8 cellular contexts compared by ENCODE assay signal in the genomic region with DNA sequence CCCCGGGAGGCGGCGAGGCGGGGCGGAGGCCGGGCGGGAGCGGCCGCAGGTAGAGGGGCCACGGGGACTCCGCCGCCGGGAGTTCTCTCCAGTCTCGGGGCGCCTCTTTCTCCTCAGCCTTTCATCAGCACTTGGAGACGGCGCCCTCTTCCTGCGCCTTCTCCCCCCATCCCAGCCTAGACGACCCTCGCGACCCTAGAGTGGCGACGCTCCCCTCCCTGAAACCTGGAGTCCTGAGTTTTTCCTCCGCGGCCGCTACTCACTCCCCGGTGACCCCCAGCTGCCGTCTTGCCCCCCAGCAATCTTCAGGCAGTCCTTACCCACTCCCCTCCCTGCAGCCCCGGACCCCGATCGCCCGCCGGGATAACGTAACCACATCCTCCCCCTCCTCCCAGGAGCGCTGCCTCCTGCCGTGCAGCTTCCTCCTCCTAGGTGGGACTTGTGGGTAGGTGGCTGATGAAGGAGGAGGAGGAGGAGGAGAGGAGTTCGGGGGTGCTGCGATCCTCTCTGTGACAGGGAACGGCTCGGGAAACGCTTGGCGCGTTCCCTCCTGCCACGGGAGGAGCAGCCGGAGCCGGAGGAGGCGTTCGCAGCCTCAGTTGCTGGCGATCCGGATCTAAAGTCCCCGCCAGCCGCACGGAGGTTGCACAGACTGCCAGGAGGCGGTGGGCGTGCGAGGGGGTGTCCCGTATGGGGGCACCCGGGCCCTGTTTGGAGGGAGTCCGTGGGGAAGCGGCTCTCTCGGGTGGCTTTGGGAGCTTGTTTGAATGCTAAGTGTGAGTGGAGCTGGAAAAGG. TPM values are rescaled to one million over a fixed set of nuclear protein-coding genes. Genes with fewer than 3 reads are reported as not detected.
DNase-seq lines count a peak whose midpoint lies in the region; ATAC-seq and TF ChIP-seq lines count a peak whose summit lies in the region.

No MANE protein-coding gene starts in this region.

- H3K9me3 ChIP-seq in colonic mucosa (no peaks in the 10 kb centered on the region), right lobe of liver (peaks cover 0 to 5% (median 0%) of the 10 kb centered on the region in 4 donors)

- H3K36me3 ChIP-seq in colonic mucosa (no peaks in the 10 kb centered on the region), right lobe of liver (no peaks in the 10 kb centered on the region)

- no peak for TF ChIP-seq POLR2A in right lobe of liver (IDR thresholded peaks at IDR 0.05)

- H3K27ac ChIP-seq in colonic mucosa: peak overlapping the region; percentile 88
- peak overlapping the region; percentile 85 to 95 (median 88) for H3K27ac ChIP-seq in right lobe of liver

- no peak for TF ChIP-seq CTCF in colonic mucosa (IDR thresholded peaks at IDR 0.05)
- TF ChIP-seq CTCF in right lobe of liver (IDR thresholded peaks at IDR 0.05): no peak

- peaks cover 14% of the 10 kb centered on the region for H3K9me3 Mint-ChIP-seq in T-helper 2 cell treated with Interferon-gamma antibody and Interleukin-4, amounts not matched to agents 5 μg/mL and 100 μg/mL, for 36 hours

- DNase-seq in D341Med (ENCODE audit: low spot score): peak; percentile 66
- DNase-seq in T-helper 2 cell treated with Interferon-gamma antibody and Interleukin-4, amounts not matched to agents 5 μg/mL and 100 μg/mL, for 36 hours (ENCODE audit: low spot score): peak; percentile 9
- DNase-seq in colonic mucosa: peak; percentile 58
- DNase-seq in right lobe of liver: peak; percentile 48 to 70 (median 55)
- peak; percentile 28 for DNase-seq in stimulated activated naive CD8-positive, alpha-beta T cell treated with anti-CD3 and anti-CD28 coated beads, Interleukin-15, Interleukin-2, amounts not matched to agents 100 U/mL and 50 U/mL, for 24 hours

- ATAC-seq in HG03159 (IDR thresholded peaks at IDR 0.05; ENCODE audit: unreplicated experiment) (peak; percentile 12), right lobe of liver (peak; percentile 24 to 34 (median 26)), GM18867 (IDR thresholded peaks at IDR 0.05; ENCODE audit: unreplicated experiment) (no peak), HG03139 (IDR thresholded peaks at IDR 0.05; ENCODE audit: unreplicated experiment) (no peak)
- peak; percentile 12 for ATAC-seq in stimulated activated naive CD8-positive, alpha-beta T cell treated with anti-CD3 and anti-CD28 coated beads, Interleukin-15, Interleukin-2, amounts not matched to agents 100 U/mL and 50 U/mL, for 24 hours

- intact Hi-C loops in colonic mucosa (cut with DNase I) (no loop called here), right lobe of liver (cut with DNase I) (no loop called here)

- H3K27ac Mint-ChIP-seq in T-helper 2 cell treated with Interferon-gamma antibody and Interleukin-4, amounts not matched to agents 5 μg/mL and 100 μg/mL, for 36 hours: peak overlapping the region; percentile 27

- peaks cover 37% of the 10 kb centered on the region for H3K27me3 Mint-ChIP-seq in T-helper 2 cell treated with Interferon-gamma antibody and Interleukin-4, amounts not matched to agents 5 μg/mL and 100 μg/mL, for 36 hours (ENCODE audit: low read depth)

- H3K4me1 ChIP-seq in colonic mucosa (no peaks in the 10 kb centered on the region), right lobe of liver (peaks cover 0 to 16% (median 0%) of the 10 kb centered on the region in 4 donors)

- peak overlapping the region; percentile 89 for H3K4me3 Mint-ChIP-seq in T-helper 2 cell treated with Interferon-gamma antibody and Interleukin-4, amounts not matched to agents 5 μg/mL and 100 μg/mL, for 36 hours

- H3K4me1 Mint-ChIP-seq in T-helper 2 cell treated with Interferon-gamma antibody and Interleukin-4, amounts not matched to agents 5 μg/mL and 100 μg/mL, for 36 hours (ENCODE audit: low read depth): peaks cover 9% of the 10 kb centered on the region

- WGBS in right lobe of liver (ENCODE audit: insufficient coverage, low coverage, low lambda C conversion rate, missing lambda C conversion rate): 0% methylated on average over 25 of the region's 61 CpGs

- H3K9ac ChIP-seq in colonic mucosa (ENCODE audit: low read depth in 2 of 2, low read length in 2 of 2): peak overlapping the region; percentile 80 to 90

- peaks cover 1% of the 10 kb centered on the region for H3K36me3 Mint-ChIP-seq in T-helper 2 cell treated with Interferon-gamma antibody and Interleukin-4, amounts not matched to agents 5 μg/mL and 100 μg/mL, for 36 hours (ENCODE audit: low read depth)

- H3K27me3 ChIP-seq in colonic mucosa (no peaks in the 10 kb centered on the region), right lobe of liver (no peaks in the 10 kb centered on the region)

- H3K4me3 ChIP-seq in colonic mucosa (peak overlapping the region; percentile 90), right lobe of liver (peak overlapping the region; percentile 78 to 80 (median 79))

RNA-seq across cellular contexts. Expression of a gene that starts 0.9 kb away (rescaled TPM):
- total RNA-seq in colonic mucosa (10 to 100 TPM; 31.0 to 32.7 TPM), right lobe of liver (10 to 100 TPM; 14.7 to 18.7 (median 15.8) TPM)

Comparison
In these comparisons a context has a peak if more than half of its experiments do, and no peak if none do; other contexts are left out.
1. DNase-seq: peak in every context shown above with its lines; median percentile 66 in D341Med; 58 in colonic mucosa; 55 in right lobe of liver; 28 in stimulated activated naive CD8-positive, alpha-beta T cell treated with anti-CD3 and anti-CD28 coated beads, Interleukin-15, Interleukin-2, amounts not matched to agents 100 U/mL and 50 U/mL, for 24 hours; 9 in T-helper 2 cell treated with Interferon-gamma antibody and Interleukin-4, amounts not matched to agents 5 μg/mL and 100 μg/mL, for 36 hours.
2. ATAC-seq: peak in HG03159 (single experiment), right lobe of liver (4 of 4) and stimulated activated naive CD8-positive, alpha-beta T cell treated with anti-CD3 and anti-CD28 coated beads, Interleukin-15, Interleukin-2, amounts not matched to agents 100 U/mL and 50 U/mL, for 24 hours (single experiment); none in GM18867 (single experiment) and HG03139 (single experiment).